8 cellular contexts compared by ENCODE assay signal in genomic region chrX:155027509-155028066, GRCh38. TPM values are rescaled to one million over a fixed set of nuclear protein-coding genes. Genes with fewer than 3 reads are reported as not detected.
A peak's percentile ranks its signal among the peaks of the same experiment; 100 is the strongest.
DNase-seq lines count a peak whose midpoint lies in the region; ATAC-seq and TF ChIP-seq lines count a peak whose summit lies in the region.

No MANE protein-coding gene starts in this region.

- H3K9me3 ChIP-seq in GM23248 (ENCODE audit: low read depth) (no peaks in the 10 kb centered on the region), PC-3 (ENCODE audit: low read length) (no peaks in the 10 kb centered on the region), left lung (no peaks in the 10 kb centered on the region)

- ATAC-seq in PC-3 (no peak), left lung (peak; percentile 37)

- BruUV-seq in PC-3 (replicated peaks; lab: Mats Ljungman, UMichigan) = TSS peak; percentile 68

- TF ChIP-seq CTCF in PC-3 (conservative IDR thresholded peaks at IDR 0.05; ENCODE audit: low read depth, low read length) = no peak
- TF ChIP-seq CTCF in left lung (IDR thresholded peaks at IDR 0.05) = no peak

- 2 to 5% methylated on average over 12 to 14 of the region's 14 CpGs for WGBS in GM23248 (ENCODE audit: low coverage in 1 of 2, low lambda C conversion rate in 2 of 2, missing lambda C conversion rate in 2 of 2), 2 experiments

- no peaks in the 10 kb centered on the region for H3K36me3 ChIP-seq in GM23248 (ENCODE audit: low read depth)
- no peaks in the 10 kb centered on the region for H3K36me3 ChIP-seq in PC-3 (ENCODE audit: low read depth, low read length)
- no peaks in the 10 kb centered on the region for H3K36me3 ChIP-seq in left lung

- peak overlapping the region; percentile 100 for H3K27ac ChIP-seq in GM23248
- H3K27ac ChIP-seq in PC-3 (ENCODE audit: low read length) = peak overlapping the region; percentile 90
- H3K27ac ChIP-seq in left lung = peak overlapping the region; percentile 95 to 96
- H3K27ac ChIP-seq in substantia nigra (ENCODE audit: low read depth, low read length, poor library complexity, severe bottlenecking) = peak overlapping the region; percentile 77

- H3K4me2 ChIP-seq in GM23248 (ENCODE audit: unreplicated experiment) (peak overlapping the region; percentile 90), PC-3 (ENCODE audit: low read length) (peak overlapping the region; percentile 83)

- H3K79me2 ChIP-seq in GM23248 (ENCODE audit: insufficient read depth) = peaks cover 44% of the 10 kb centered on the region
- peaks cover 49% of the 10 kb centered on the region for H3K79me2 ChIP-seq in PC-3 (ENCODE audit: low read length)

- H3K27me3 ChIP-seq in GM23248 (replicated peaks; ENCODE audit: insufficient read depth) (no peaks in the 10 kb centered on the region), PC-3 (ENCODE audit: low read length) (no peaks in the 10 kb centered on the region), left lung (no peaks in the 10 kb centered on the region)

- DNase-seq in AML-193 (lab: John Stamatoyannopoulos, UW) = peak; percentile 45 to 73
- peak; percentile 83 for DNase-seq in GM23248
- peak; percentile 38 for DNase-seq in PC-3
- DNase-seq in cerebellum (ENCODE audit: low spot score) = peak; percentile 10
- DNase-seq in left lung = no peak
- DNase-seq in substantia nigra (lab: John Stamatoyannopoulos, UW) = peak in 1 of 49 donors; percentile 3
- DNase-seq in ureter (ENCODE audit: low spot score) = no peak
- no peak for DNase-seq in stimulated activated CD8-positive, alpha-beta memory T cell treated with anti-CD3 and anti-CD28 coated beads, Interleukin-4, amount 100 ng/mL, for 48 hours

- in situ Hi-C loops in GM23248 (cut with MboI) = no loop called here

- peak overlapping the region; percentile 100 for H3K9ac ChIP-seq in GM23248
- H3K9ac ChIP-seq in PC-3 (ENCODE audit: low read length) = peak overlapping the region; percentile 94

- H3F3A ChIP-seq in GM23248 (ENCODE audit: insufficient read depth) (peaks cover 18% of the 10 kb centered on the region; the same call in 1 of the 2 replicates), PC-3 (ENCODE audit: low read length, unreplicated experiment) (no peaks in the 10 kb centered on the region)

- peak overlapping the region; percentile 55 for H2AFZ ChIP-seq in GM23248
- H2AFZ ChIP-seq in PC-3 (ENCODE audit: low read length) = peak overlapping the region; percentile 72

- peak overlapping the region; percentile 92 for H3K4me3 ChIP-seq in GM23248
- peak overlapping the region; percentile 77 for H3K4me3 ChIP-seq in PC-3 (ENCODE audit: low read length)
- H3K4me3 ChIP-seq in left lung = peak overlapping the region; percentile 51 to 58

- POLR2A ChIA-PET in PC-3 (lab: Charles Lee; ENCODE audit: unreplicated experiment) = no interaction called here

- intact Hi-C loops in PC-3 (cut with micrococcal nuclease) = loop anchor here (2.0 kb wide), 1 partner anchor 41 kb away; no protein-coding TSS in a partner anchor
- intact Hi-C loops in left lung (cut with DNase I) = no loop called here

- H3K4me1 ChIP-seq in GM23248 (ENCODE audit: insufficient read depth) (peaks cover 16% of the 10 kb centered on the region), PC-3 (ENCODE audit: insufficient read depth, low read length) (peaks cover 13% of the 10 kb centered on the region), left lung (peaks cover 4 to 8% of the 10 kb centered on the region in 2 donors)

- CTCF ChIA-PET in PC-3 (lab: Charles Lee) = interaction anchor here (0.6 to 0.9 kb wide), 2 partner anchors 29 to 37 kb away, joined by 3 to 4 read pairs; no protein-coding TSS in a partner anchor

- H4K20me1 ChIP-seq in GM23248 (ENCODE audit: insufficient read depth) (no peaks in the 10 kb centered on the region), PC-3 (ENCODE audit: low read length) (peaks cover 10% of the 10 kb centered on the region)

- H3K9me2 ChIP-seq in GM23248 (ENCODE audit: insufficient read depth) = no peaks in the 10 kb centered on the region
- H3K9me2 ChIP-seq in PC-3 (replicated peaks; ENCODE audit: low read length) = no peaks in the 10 kb centered on the region

RNA-seq across cellular contexts. Expression of gene FUNDC2, which starts 0.9 kb away (rescaled TPM):
- total RNA-seq in GM23248 (2014; rRNA removed; shearing (Covaris generic)) = 35.2 and 41.0 TPM in 2 replicates
- 84.9 and 86.9 TPM in 2 replicates for polyA plus RNA-seq in GM23248 (2016; fragmentation: Nextera tagmentation; extraction: Ambion mirVana)
- total RNA-seq in PC-3 (2014; rRNA removed) (75.0 and 80.7 TPM in 2 replicates), cerebellum (20.6 TPM), left lung (10 to 100 TPM; 71.5 to 85.2 TPM), ureter (78.4 TPM)

RNA-seq across cellular contexts. Expression of gene F8, which starts 5.1 kb away (rescaled TPM):
- 1.6 and 4.1 TPM in 2 replicates for total RNA-seq in GM23248 (2014; rRNA removed; shearing (Covaris generic))
- 5.5 and 6.9 TPM in 2 replicates for polyA plus RNA-seq in GM23248 (2016; fragmentation: Nextera tagmentation; extraction: Ambion mirVana)
- total RNA-seq in PC-3 (2014; rRNA removed) (0.91 and 1.1 TPM in 2 replicates), cerebellum (5.8 TPM), left lung (10 to 100 TPM in 1 of 2 donors, 1 to 10 TPM in 1; 7.0 to 27.4 TPM), ureter (28.2 TPM)

RNA-seq across cellular contexts. Expression of gene CMC4, which starts 43.3 kb away (rescaled TPM):
- 11.8 and 19.7 TPM in 2 replicates for total RNA-seq in GM23248 (2014; rRNA removed; shearing (Covaris generic))
- polyA plus RNA-seq in GM23248 (2016; fragmentation: Nextera tagmentation; extraction: Ambion mirVana) = 20.1 and 20.2 TPM in 2 replicates
- 20.7 and 31.9 TPM in 2 replicates for total RNA-seq in PC-3 (2014; rRNA removed)
- 3.4 TPM for total RNA-seq in cerebellum
- 1 to 10 TPM; 3.8 to 6.6 TPM for total RNA-seq in left lung
- 9.1 TPM for total RNA-seq in ureter

RNA-seq across cellular contexts. Expression of gene MTCP1, which starts 43.3 kb away (rescaled TPM):
- total RNA-seq in GM23248 (2014; rRNA removed; shearing (Covaris generic)) = 1.8 and 6.3 TPM in 2 replicates
- 23.5 and 25.8 TPM in 2 replicates for polyA plus RNA-seq in GM23248 (2016; fragmentation: Nextera tagmentation; extraction: Ambion mirVana)
- total RNA-seq in PC-3 (2014; rRNA removed) (6.6 and 17.9 TPM in 2 replicates), cerebellum (7.4 TPM), left lung (10 to 100 TPM; 11.5 to 13.1 TPM), ureter (17.7 TPM)

RNA-seq across cellular contexts. Expression of gene BRCC3, which starts 43.7 kb away (rescaled TPM):
- 8.1 and 10.4 TPM in 2 replicates for total RNA-seq in GM23248 (2014; rRNA removed; shearing (Covaris generic))
- 27.1 and 27.7 TPM in 2 replicates for polyA plus RNA-seq in GM23248 (2016; fragmentation: Nextera tagmentation; extraction: Ambion mirVana)
- 18.0 and 19.7 TPM in 2 replicates for total RNA-seq in PC-3 (2014; rRNA removed)
- total RNA-seq in cerebellum = 13.1 TPM
- total RNA-seq in left lung = 10 to 100 TPM; 20.4 to 20.7 TPM
- total RNA-seq in ureter = 23.3 TPM

Comparison
In these comparisons a context has a peak if more than half of its experiments do, and no peak if none do; other contexts are left out.
1. DNase-seq: peak in AML-193 (2 of 2), GM23248 (single experiment), PC-3 (single experiment) and cerebellum (single experiment); none in left lung (0 of 2), ureter (single experiment) and stimulated activated CD8-positive, alpha-beta memory T cell treated with anti-CD3 and anti-CD28 coated beads, Interleukin-4, amount 100 ng/mL, for 48 hours (single experiment).
2. Peak in every context shown above with its lines, with median percentiles within 50 percentile points of each other: H3K27ac ChIP-seq and H3K4me3 ChIP-seq.